In genomic region chr6:142946181-142946923, GRCh38 we compare ENCODE assay signal across 8 cellular contexts. TPM values are rescaled to one million over a fixed set of nuclear protein-coding genes. Genes with fewer than 3 reads are reported as not detected.
A peak's percentile ranks its signal among the peaks of the same experiment; 100 is the strongest.
DNase-seq lines count a peak whose midpoint lies in the region; ATAC-seq and FAIRE-seq lines count a peak whose summit lies in the region.

No MANE protein-coding gene starts in this region.

- H3K23ac ChIP-seq in neuronal stem cell (ENCODE audit: low read depth, low read length, poor library complexity): no peak overlapping the region

- peaks cover 7% of the 10 kb centered on the region for H3K36me3 Mint-ChIP-seq in activated naive CD4-positive, alpha-beta T cell treated with anti-CD3 and anti-CD28 coated beads, Interleukin-2, amount 10 ng/mL, durations not matched to agents 7 days and 5 days

- peak overlapping the region; percentile 95 for H3K4me3 ChIP-seq in SJSA1
- H3K4me3 ChIP-seq in neuronal stem cell (ENCODE audit: low read length in 2 of 2): peak overlapping the region; percentile 71 to 98
- peak overlapping the region; percentile 95 to 96 for H3K4me3 ChIP-seq in stomach smooth muscle (ENCODE audit: low read length in 2 of 2)

- no peaks in the 10 kb centered on the region for H3K27me3 ChIP-seq in SJSA1 (replicated peaks)
- H3K27me3 ChIP-seq in neuronal stem cell (ENCODE audit: control insufficient read depth in 3 of 3, insufficient read depth in 3 of 3, low read depth in 1 of 3, low read length in 3 of 3): peaks cover 0 to 43% (median 0%) of the 10 kb centered on the region in 3 experiments
- no peaks in the 10 kb centered on the region for H3K27me3 ChIP-seq in stomach smooth muscle (ENCODE audit: control insufficient read depth in 1 of 2, insufficient read depth in 2 of 2, low read length in 2 of 2)

- H3K9me3 ChIP-seq in SJSA1 (replicated peaks) (0 out of 2 replicates have a peak, but pooled peaks cover 3% of the 10 kb centered on the region), neuronal stem cell (replicated peaks in 1 of 2; ENCODE audit: control insufficient read depth in 2 of 2, insufficient read depth in 1 of 2, low read depth in 1 of 2, low read length in 2 of 2) (no peaks in the 10 kb centered on the region), stomach smooth muscle (ENCODE audit: control insufficient read depth in 2 of 2, low read length in 2 of 2) (no peaks in the 10 kb centered on the region)

- H3K27ac ChIP-seq in SJSA1 (peak overlapping the region; percentile 93), neuronal stem cell (replicated peaks; ENCODE audit: low read length) (no peak overlapping the region), stomach smooth muscle (ENCODE audit: low read length) (peak overlapping the region; percentile 98)

- H3K36me3 ChIP-seq in SJSA1 (peaks cover 15% of the 10 kb centered on the region), neuronal stem cell (replicated peaks in 1 of 2; ENCODE audit: control insufficient read depth in 2 of 2, insufficient read depth in 2 of 2, low read length in 2 of 2) (no peaks in the 10 kb centered on the region), stomach smooth muscle (ENCODE audit: control insufficient read depth in 2 of 2, insufficient read depth in 2 of 2, low read length in 2 of 2) (no peaks in the 10 kb centered on the region)

- no peak overlapping the region for H4K8ac ChIP-seq in neuronal stem cell (ENCODE audit: low read depth, low read length)

- no peak overlapping the region for H2AK5ac ChIP-seq in neuronal stem cell (ENCODE audit: low read depth, low read length)

- DNase-seq in DMS 273 treated with DMSO at 0.1 percent for 48 hours (lab: John Stamatoyannopoulos, UW) (peak; percentile 86), Kasumi-1 (lab: John Stamatoyannopoulos, UW) (peak; percentile 42 to 57), SJSA1 (ENCODE audit: low read depth in 1 of 2, low spot score in 2 of 2) (peak; percentile 94 to 98), frontal cortex (ENCODE audit: low spot score in 2 of 2) (peak; percentile 90 to 95), neuronal stem cell (ENCODE audit: low spot score) (peak; percentile 83)
- peak; percentile 92 for DNase-seq in activated naive CD4-positive, alpha-beta T cell treated with anti-CD3 and anti-CD28 coated beads, Interleukin-2, amount 10 ng/mL, durations not matched to agents 7 days and 5 days

- peak overlapping the region; percentile 99 for H3K4me3 Mint-ChIP-seq in activated naive CD4-positive, alpha-beta T cell treated with anti-CD3 and anti-CD28 coated beads, Interleukin-2, amount 10 ng/mL, durations not matched to agents 7 days and 5 days

- H2BK12ac ChIP-seq in neuronal stem cell (ENCODE audit: low read length): no peak overlapping the region

- no peak overlapping the region for H3K14ac ChIP-seq in neuronal stem cell (ENCODE audit: low read length)

- no peak for FAIRE-seq in frontal cortex (lab: Jason Lieb, UNC)

- H3K4me1 ChIP-seq in SJSA1 (replicated peaks) (peaks cover 13% of the 10 kb centered on the region), neuronal stem cell (ENCODE audit: control insufficient read depth in 2 of 2, insufficient read depth in 1 of 2, low read depth in 1 of 2, low read length in 2 of 2) (peaks cover 4 to 12% of the 10 kb centered on the region in 2 donors), stomach smooth muscle (ENCODE audit: control insufficient read depth, insufficient read depth, low read length) (peaks cover 7% of the 10 kb centered on the region)

- peak overlapping the region; percentile 55 for H3K9ac ChIP-seq in neuronal stem cell (ENCODE audit: low read depth, low read length, poor library complexity)
- peak overlapping the region; percentile 97 to 98 for H3K9ac ChIP-seq in stomach smooth muscle (ENCODE audit: low read length in 2 of 2)

- H2BK5ac ChIP-seq in neuronal stem cell (ENCODE audit: low read length): peak overlapping the region; percentile 19

- H2BK120ac ChIP-seq in neuronal stem cell (ENCODE audit: low read depth, low read length): no peak overlapping the region

- no peaks in the 10 kb centered on the region for H3K27me3 Mint-ChIP-seq in activated naive CD4-positive, alpha-beta T cell treated with anti-CD3 and anti-CD28 coated beads, Interleukin-2, amount 10 ng/mL, durations not matched to agents 7 days and 5 days

- H2AFZ ChIP-seq in neuronal stem cell (ENCODE audit: low read length): peak overlapping the region; percentile 93

- CTCF ChIA-PET in activated naive CD4-positive, alpha-beta T cell treated with anti-CD3 and anti-CD28 coated beads, Interleukin-2, amount 10 ng/mL, durations not matched to agents 7 days and 5 days (lab: Charles Lee): interaction anchor here (1.0 kb wide), 1 partner anchor 19 kb away, joined by 4 read pairs; no protein-coding TSS in a partner anchor

- H2BK15ac ChIP-seq in neuronal stem cell (ENCODE audit: low read length): no peak overlapping the region

- H3K18ac ChIP-seq in neuronal stem cell (ENCODE audit: low read length): peak overlapping the region; percentile 100

- peaks cover 37% of the 10 kb centered on the region for H3K4me1 Mint-ChIP-seq in activated naive CD4-positive, alpha-beta T cell treated with anti-CD3 and anti-CD28 coated beads, Interleukin-2, amount 10 ng/mL, durations not matched to agents 7 days and 5 days

- ATAC-seq in GM21723 (IDR thresholded peaks at IDR 0.05; ENCODE audit: unreplicated experiment): peak; percentile 30

- H3K79me1 ChIP-seq in neuronal stem cell (ENCODE audit: low read depth, low read length): no peaks in the 10 kb centered on the region

- no peak overlapping the region for H3K4ac ChIP-seq in neuronal stem cell (ENCODE audit: low read length)

- H3K27ac Mint-ChIP-seq in activated naive CD4-positive, alpha-beta T cell treated with anti-CD3 and anti-CD28 coated beads, Interleukin-2, amount 10 ng/mL, durations not matched to agents 7 days and 5 days: peak overlapping the region; percentile 92

- H4K91ac ChIP-seq in neuronal stem cell (ENCODE audit: low read depth, low read length, poor library complexity): no peak overlapping the region

- peak overlapping the region; percentile 84 for H3K4me2 ChIP-seq in neuronal stem cell (ENCODE audit: insufficient read depth, low read length, poor library complexity, severe bottlenecking)

- no CpG with 5 or more reads among the region's 62 CpGs for WGBS in neuronal stem cell (ENCODE audit: extremely low coverage in 2 of 2, insufficient read length in 2 of 2, insufficient replicate concordance in 1 of 2), 2 donors

- no peaks in the 10 kb centered on the region for H3K9me3 Mint-ChIP-seq in activated naive CD4-positive, alpha-beta T cell treated with anti-CD3 and anti-CD28 coated beads, Interleukin-2, amount 10 ng/mL, durations not matched to agents 7 days and 5 days

RNA-seq across cellular contexts. Expression of gene HIVEP2, which starts 1.4 kb away (rescaled TPM):
- 3.2 and 8.3 TPM in 2 replicates for total RNA-seq in SJSA1 (2014; rRNA removed; shearing (Covaris generic))
- 68.9 TPM for total RNA-seq in frontal cortex
- polyA plus RNA-seq in neuronal stem cell (2013, experiment 1 of 2): 1.1 TPM
- 1.1 TPM for polyA plus RNA-seq in neuronal stem cell (2013, experiment 2 of 2)
